ENCODE assay signal across 8 cellular contexts in genomic region chr17:39244600-39245570, GRCh38. TPM values are rescaled to one million over a fixed set of nuclear protein-coding genes. Genes with fewer than 3 reads are reported as not detected.
DNase-seq lines count a peak whose midpoint lies in the region; ATAC-seq and TF ChIP-seq lines count a peak whose summit lies in the region.

No MANE protein-coding gene starts in this region.

- H3K27me3 ChIP-seq in A673 (replicated peaks; ENCODE audit: insufficient read depth, low read depth, low read length, poor library complexity) (no peaks in the 10 kb centered on the region), heart left ventricle (no peaks in the 10 kb centered on the region), vagina (no peaks in the 10 kb centered on the region)

- POLR2A ChIA-PET in A673 (lab: Charles Lee; ENCODE audit: low non-redundant PET), result no interaction called here

- DNase-seq in A673 (ENCODE audit: low spot score) (peak; percentile 80), GM19238 (ENCODE audit: insufficient read length, low spot score) (peak; percentile 72), NCI-H146 (lab: John Stamatoyannopoulos, UW) (peak; percentile 78), SW 1271 (lab: John Stamatoyannopoulos, UW) (peak; percentile 31 to 74), heart left ventricle (peak; percentile 77 to 86 (median 79)), pulmonary artery endothelial cell (ENCODE audit: low read depth, low spot score) (peak; percentile 40), vagina (ENCODE audit: extremely low spot score in 2 of 2) (no peak)
- DNase-seq in activated naive CD8-positive, alpha-beta T cell treated with anti-CD3 and anti-CD28 coated beads, Interleukin-2, amount 50 U/mL, for 16 hours (ENCODE audit: low read depth, low spot score), result peak; percentile 70

- no peaks in the 10 kb centered on the region for H3K36me3 ChIP-seq in A673 (ENCODE audit: insufficient read depth, low read length, poor library complexity, severe bottlenecking)
- H3K36me3 ChIP-seq in heart left ventricle, result no peaks in the 10 kb centered on the region
- no peaks in the 10 kb centered on the region for H3K36me3 ChIP-seq in vagina

- TF ChIP-seq CTCF in A673 (conservative IDR thresholded peaks at IDR 0.05; ENCODE audit: low read depth, low read length) (peak; percentile 77), heart left ventricle (IDR thresholded peaks at IDR 0.05) (peak; percentile 87 to 99 (median 95)), vagina (IDR thresholded peaks at IDR 0.05) (peak; percentile 86 to 97 (median 91))

- intact Hi-C loops in A673 (cut with micrococcal nuclease; ENCODE audit: unreplicated experiment), result loop anchor here (1.0 to 5.0 kb wide), 3 partner anchors 38 to 263 kb away; partner anchors contain the start of gene PLXDC1
- intact Hi-C loops in heart left ventricle (cut with DNase I), result loop anchor here (1.0 to 10.0 kb wide), 10 partner anchors 38 to 270 kb away; partner anchors contain the start of gene PLXDC1 (in 1 of the 10)
- intact Hi-C loops in vagina (cut with DNase I), result loop anchor here (10.0 kb wide), 1 partner anchor 80 kb away; the partner anchor contains the start of gene ARL5C

- H3K27ac ChIP-seq in A673 (ENCODE audit: low read depth, low read length, poor library complexity, severe bottlenecking) (no peak overlapping the region), heart left ventricle (no peak overlapping the region), vagina (no peak overlapping the region)

- ATAC-seq in heart left ventricle, result peak; percentile 56 to 93 (median 87)

- no TSS peak for BruUV-seq in A673 (replicated peaks; lab: Mats Ljungman, UMichigan)

- no peak overlapping the region for H3K4me3 ChIP-seq in A673 (ENCODE audit: low read depth, low read length, poor library complexity, severe bottlenecking)
- no peak overlapping the region for H3K4me3 ChIP-seq in heart left ventricle
- no peak overlapping the region for H3K4me3 ChIP-seq in vagina

- CTCF ChIA-PET in A673 (lab: Charles Lee), result interaction anchor here (0.5 to 3.2 kb wide), 10 partner anchors 9 to 377 kb away, joined by 3 to 40 read pairs (median 6); no protein-coding TSS in a partner anchor

- TF ChIP-seq POLR2A in heart left ventricle (IDR thresholded peaks at IDR 0.05) (no peak), vagina (IDR thresholded peaks at IDR 0.05) (no peak)

- H3K4me1 ChIP-seq in A673 (ENCODE audit: insufficient read depth, low read length, poor library complexity, severe bottlenecking) (peaks cover 10% of the 10 kb centered on the region), heart left ventricle (peaks cover 0 to 13% (median 6%) of the 10 kb centered on the region in 12 donors), vagina (peaks cover 7% of the 10 kb centered on the region)

- H3K9me3 ChIP-seq in A673 (ENCODE audit: low read depth, low read length, poor library complexity, severe bottlenecking) (no peaks in the 10 kb centered on the region), heart left ventricle (no peaks in the 10 kb centered on the region), vagina (no peaks in the 10 kb centered on the region)

- WGBS in heart left ventricle, 4 donors, result 42 to 46% (median 44%) methylated on average over 6 of the region's 6 CpGs

RNA-seq across cellular contexts. Expression of gene STAC2, which starts 19.1 kb away (rescaled TPM):
- 1.3 and 2.8 TPM in 2 replicates for total RNA-seq in A673 (2021)
- 1 to 10 TPM in 2 of 9 donors, under 1 TPM in 7; 0.16 to 3.6 (median 0.33) TPM for total RNA-seq in heart left ventricle
- polyA plus RNA-seq in heart left ventricle, result 1 to 10 TPM in 1 of 2 donors, under 1 TPM in 1; 0.76 to 5.3 TPM
- not detected in 2 replicates for total RNA-seq in pulmonary artery endothelial cell
- total RNA-seq in vagina, result 0.98 TPM

RNA-seq across cellular contexts. Expression of gene RPL19, which starts 44.8 kb away (rescaled TPM):
- total RNA-seq in A673 (2021) (950 and 1,115 TPM in 2 replicates), heart left ventricle (1,000 to 10,000 TPM in 6 of 9 donors, 100 to 1,000 TPM in 3; 836 to 1,525 (median 1,097) TPM), pulmonary artery endothelial cell (1,524 and 2,115 TPM in 2 replicates), vagina (2,758 TPM)
- polyA plus RNA-seq in heart left ventricle, result 1,000 to 10,000 TPM; 1,669 to 2,599 TPM

RNA-seq across cellular contexts. Expression of gene CACNB1, which starts 47.4 kb away (rescaled TPM):
- 8.0 and 10.4 TPM in 2 replicates for total RNA-seq in A673 (2021)
- 10 to 100 TPM in 1 of 9 donors, 1 to 10 TPM in 8; 4.3 to 13.4 (median 7.1) TPM for total RNA-seq in heart left ventricle
- polyA plus RNA-seq in heart left ventricle, result 10 to 100 TPM in 1 of 2 donors, 1 to 10 TPM in 1; 6.1 to 14.3 TPM
- total RNA-seq in pulmonary artery endothelial cell, result 2.0 and 2.3 TPM in 2 replicates
- 8.3 TPM for total RNA-seq in vagina

Comparison
In these comparisons a context has a peak if more than half of its experiments do, and no peak if none do; other contexts are left out.
1. DNase-seq: peak in A673 (single experiment), GM19238 (single experiment), NCI-H146 (single experiment), SW 1271 (2 of 2), activated naive CD8-positive, alpha-beta T cell treated with anti-CD3 and anti-CD28 coated beads, Interleukin-2, amount 50 U/mL, for 16 hours (single experiment), heart left ventricle (5 of 5) and pulmonary artery endothelial cell (single experiment); none in vagina (0 of 2).
2. Peak in every context shown above with its lines, with median percentiles within 50 percentile points of each other: CTCF ChIP-seq.